Comparison of ENCODE assay signal across 9 cellular contexts in the genomic region with DNA sequence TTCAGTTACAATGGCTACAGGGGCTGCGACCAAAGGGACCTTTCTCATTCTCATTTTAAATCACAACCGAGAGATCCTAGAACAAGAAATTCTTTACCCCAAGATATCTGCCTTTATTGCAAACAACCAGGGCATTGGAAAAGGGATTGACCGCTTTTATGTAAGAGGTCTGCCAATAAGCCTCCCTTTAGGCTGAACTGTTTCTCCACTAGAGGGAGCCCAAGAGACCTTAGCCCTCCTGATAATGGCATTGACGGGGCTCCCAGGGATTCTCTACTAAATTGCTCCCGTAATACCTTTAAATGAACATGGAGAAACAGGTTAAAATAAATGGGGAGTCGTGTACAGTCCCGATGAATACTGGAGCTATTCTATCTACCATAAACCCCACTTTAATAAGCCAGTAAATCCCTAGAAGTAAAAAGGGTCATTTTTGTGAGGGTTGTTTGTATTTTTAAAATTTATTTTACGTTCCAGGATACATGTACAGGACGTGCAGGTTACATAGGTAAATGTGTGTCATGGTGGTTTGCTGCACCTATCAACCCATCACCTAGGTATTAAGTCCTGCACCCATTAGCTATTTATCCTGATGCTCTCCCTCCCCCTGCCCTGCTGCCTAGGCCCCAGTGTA. TPM values are rescaled to one million over a fixed set of nuclear protein-coding genes. Genes with fewer than 3 reads are reported as not detected.
DNase-seq lines count a peak whose midpoint lies in the region; ATAC-seq and TF ChIP-seq lines count a peak whose summit lies in the region.
"Had no signal": no experiment of that assay in that cellular context is flagged by ENCODE, and none has a peak within 500 bp of the region (broad histone marks: within the 10 kb centered on the region; RNA-seq: fewer than 3 reads in every experiment).

No MANE protein-coding gene starts in this region.

- POLR2A ChIA-PET in RWPE1 (lab: Yijun Ruan, JAX; ENCODE audit: low non-redundant PET) = no interaction called here

- DNase-seq in ELF-1 (ENCODE audit: low read depth, low spot score) = peak; percentile 75
- DNase-seq in M059J (ENCODE audit: low read depth) = peak; percentile 75
- peak; percentile 57 for DNase-seq in RWPE1 (ENCODE audit: low spot score)
- DNase-seq in brain pericyte (ENCODE audit: low read depth, low spot score) = peak; percentile 10
- DNase-seq in kidney epithelial cell (ENCODE audit: low read depth) = no peak
- peak; percentile 15 to 36 for DNase-seq in stimulated activated naive CD8-positive, alpha-beta T cell treated with anti-CD3 and anti-CD28 coated beads, Interleukin-15, amount 100 ng/mL, for 72 hours

- no peak overlapping the region for H3K27ac Mint-ChIP-seq in stimulated activated naive CD8-positive, alpha-beta T cell treated with anti-CD3 and anti-CD28 coated beads, Interleukin-15, amount 100 ng/mL, for 72 hours
- H3K27ac Mint-ChIP-seq: activated naive CD8-positive, alpha-beta T cell had no signal

- H3K4me3 ChIP-seq in kidney epithelial cell (ENCODE audit: low read depth, low read length) = no peak overlapping the region

- H3K27ac ChIP-seq in RWPE1 = no peak overlapping the region

- TF ChIP-seq CTCF in RWPE1 (conservative IDR thresholded peaks at IDR 0.05; ENCODE audit: low read depth) (peak; percentile 88), kidney epithelial cell (IDR thresholded peaks at IDR 0.05; ENCODE audit: insufficient read depth, low read length, poor library complexity, severe bottlenecking) (peak; percentile 90)

- H3K4me3 Mint-ChIP-seq in stimulated activated naive CD8-positive, alpha-beta T cell treated with anti-CD3 and anti-CD28 coated beads, Interleukin-15, amount 100 ng/mL, for 72 hours = no peak overlapping the region
- H3K4me3 Mint-ChIP-seq: activated naive CD8-positive, alpha-beta T cell had no signal

- H3K4me1 Mint-ChIP-seq in stimulated activated naive CD8-positive, alpha-beta T cell treated with anti-CD3 and anti-CD28 coated beads, Interleukin-15, amount 100 ng/mL, for 72 hours = no peaks in the 10 kb centered on the region

- no peaks in the 10 kb centered on the region for H3K27me3 ChIP-seq in kidney epithelial cell (ENCODE audit: control insufficient read depth, insufficient read depth, low read length)

- ATAC-seq in GM21619 (IDR thresholded peaks at IDR 0.05; ENCODE audit: unreplicated experiment) (peak; percentile 82), GM21360 (IDR thresholded peaks at IDR 0.05; ENCODE audit: unreplicated experiment) (no peak)
- ATAC-seq in stimulated activated naive CD8-positive, alpha-beta T cell treated with anti-CD3 and anti-CD28 coated beads, Interleukin-15, amount 100 ng/mL, for 72 hours = peak; percentile 68

- H3K27me3 Mint-ChIP-seq in stimulated activated naive CD8-positive, alpha-beta T cell treated with anti-CD3 and anti-CD28 coated beads, Interleukin-15, amount 100 ng/mL, for 72 hours = peaks cover 8% of the 10 kb centered on the region

- CTCF ChIA-PET in RWPE1 (lab: Yijun Ruan, JAX) = interaction anchor here (0.6 to 1.8 kb wide), 13 partner anchors 9 to 1951 kb away, joined by 3 to 10 read pairs (median 3); a partner anchor contains a TSS

- H3K9me3 Mint-ChIP-seq in stimulated activated naive CD8-positive, alpha-beta T cell treated with anti-CD3 and anti-CD28 coated beads, Interleukin-15, amount 100 ng/mL, for 72 hours = no peaks in the 10 kb centered on the region

- H3K36me3 ChIP-seq in kidney epithelial cell (ENCODE audit: control insufficient read depth, insufficient read depth, low read length) = no peaks in the 10 kb centered on the region

RNA-seq across cellular contexts. Expression of a gene that starts 7.5 kb away (rescaled TPM):
- 4.3 and 5.1 TPM in 2 replicates for total RNA-seq in M059J (2014; rRNA removed; shearing (Covaris generic))
- under 0.01 TPM in 1 of 2 replicates, not detected in the other for total RNA-seq in kidney epithelial cell
